Comparison of ENCODE assay signal across 9 cellular contexts in genomic region chr2:170822885-170823799, GRCh38. TPM values are rescaled to one million over a fixed set of nuclear protein-coding genes. Genes with fewer than 3 reads are reported as not detected.
A peak's percentile ranks its signal among the peaks of the same experiment; 100 is the strongest.
DNase-seq lines count a peak whose midpoint lies in the region; ATAC-seq and TF ChIP-seq lines count a peak whose summit lies in the region.
"Had no signal": no experiment of that assay in that cellular context is flagged by ENCODE, and none has a peak within 500 bp of the region (broad histone marks: within the 10 kb centered on the region; RNA-seq: fewer than 3 reads in every experiment).

No MANE protein-coding gene starts in this region.

- H3K27me3 ChIP-seq in ectodermal cell (ENCODE audit: control insufficient read depth, insufficient read depth, low read length, poor library complexity, severe bottlenecking) (peaks cover 71% of the 10 kb centered on the region), vagina (peaks cover 35% of the 10 kb centered on the region)

- intact Hi-C loops in mucosa of descending colon (cut with DNase I, micrococcal nuclease) (no loop called here), vagina (cut with DNase I) (no loop called here)

- no peak for TF ChIP-seq CTCF in mucosa of descending colon (IDR thresholded peaks at IDR 0.05)
- TF ChIP-seq CTCF in vagina (IDR thresholded peaks at IDR 0.05) = no peak

- 6 to 10% methylated on average over 57 to 60 of the region's 60 CpGs for WGBS in ectodermal cell, 2 experiments

- H3K4me1 ChIP-seq in ectodermal cell (ENCODE audit: control insufficient read depth, insufficient read depth, low read length) = peaks cover 17% of the 10 kb centered on the region
- H3K4me1 ChIP-seq in mucosa of descending colon (ENCODE audit: low read depth) = peaks cover 27% of the 10 kb centered on the region
- H3K4me1 ChIP-seq in vagina = peaks cover 50% of the 10 kb centered on the region

- peak; percentile 34 for ATAC-seq in mucosa of descending colon
- no peak for ATAC-seq in HG03108 (IDR thresholded peaks at IDR 0.05; ENCODE audit: unreplicated experiment)
- ATAC-seq in esophagus mucosa = no peak

- H3K9me3 ChIP-seq in ectodermal cell (ENCODE audit: control insufficient read depth, low read length) (no peaks in the 10 kb centered on the region), mucosa of descending colon (no peaks in the 10 kb centered on the region), vagina (no peaks in the 10 kb centered on the region)

- no peak for TF ChIP-seq POLR2A in vagina (IDR thresholded peaks at IDR 0.05)

- H3K27ac ChIP-seq in ectodermal cell (ENCODE audit: insufficient read depth, low read depth, low read length, poor library complexity, severe bottlenecking) = no peak overlapping the region
- no peak overlapping the region for H3K27ac ChIP-seq in vagina

- H3K36me3 ChIP-seq in ectodermal cell (ENCODE audit: control insufficient read depth, insufficient read depth, low read length) (no peaks in the 10 kb centered on the region), mucosa of descending colon (ENCODE audit: low read depth) (no peaks in the 10 kb centered on the region), vagina (no peaks in the 10 kb centered on the region)

- peak overlapping the region; percentile 37 for H3K4me3 ChIP-seq in ectodermal cell (ENCODE audit: insufficient read depth, low read depth, low read length)
- no peak overlapping the region for H3K4me3 ChIP-seq in mucosa of descending colon
- peak overlapping the region; percentile 25 to 38 for H3K4me3 ChIP-seq in vagina

- DNase-seq in stimulated activated CD4-positive, alpha-beta T cell treated with anti-CD3 and anti-CD28 coated beads, Interleukin-12 subunit alpha, Interleukin-12 subunit beta, amount 100 ng/mL, for 4 hours = peak; percentile 26
- no peak for DNase-seq in stimulated activated CD4-positive, alpha-beta T cell treated with anti-CD3 and anti-CD28 coated beads, Interleukin-4, amount 100 ng/mL, for 4 hours
- peak in 1 of 3 donors; percentile 34 for DNase-seq in mucosa of descending colon
- no peak for DNase-seq in vagina (ENCODE audit: extremely low spot score in 2 of 2)
- no peak for DNase-seq in amniotic stem cell (lab: John Stamatoyannopoulos, UW)

RNA-seq across cellular contexts. Expression of gene GAD1, which starts 6.5 kb away (rescaled TPM):
- 12.3 TPM for polyA plus RNA-seq in ectodermal cell (2013, experiment 1 of 4)
- polyA plus RNA-seq in ectodermal cell (2013, experiment 2 of 4) = 12.5 TPM
- 11.1 TPM for polyA plus RNA-seq in ectodermal cell (2013, experiment 3 of 4)
- 11.4 TPM for polyA plus RNA-seq in ectodermal cell (2013, experiment 4 of 4)
- total RNA-seq in mucosa of descending colon = under 1 TPM in 1 of 3 donors, not detected in 2; 0.58 TPM
- total RNA-seq in vagina = not detected
- 1.1 TPM for total RNA-seq in esophagus mucosa

RNA-seq across cellular contexts. Expression of gene ERICH2, which starts 53.0 kb away (rescaled TPM):
- polyA plus RNA-seq in ectodermal cell (2013, experiment 1 of 4) = 5.4 TPM
- 4.5 TPM for polyA plus RNA-seq in ectodermal cell (2013, experiment 2 of 4)
- 3.5 TPM for polyA plus RNA-seq in ectodermal cell (2013, experiment 3 of 4)
- polyA plus RNA-seq in ectodermal cell (2013, experiment 4 of 4) = 4.7 TPM
- under 1 TPM in 1 of 3 donors, not detected in 2; 0.92 TPM for total RNA-seq in mucosa of descending colon
- not detected for total RNA-seq in vagina
- not detected for total RNA-seq in esophagus mucosa
- total RNA-seq: Daoy had no signal
